6 cellular contexts compared by ENCODE assay signal in genomic region chr5:14797385-14797784, GRCh38.
DNase-seq lines count a peak whose midpoint lies in the region; ATAC-seq and TF ChIP-seq lines count a peak whose summit lies in the region.
"Not testable (repeated sequence)": the region's sequence is repeated elsewhere in the genome, so short reads cannot be mapped to it uniquely, and the experiment has no call there.

No MANE protein-coding gene starts in this region.

- POLR2A ChIA-PET in CD4-positive, alpha-beta T cell (lab: Charles Lee) = interaction anchor here (0.8 kb wide), 1 partner anchor 12 kb away, joined by 3 read pairs; no protein-coding TSS in a partner anchor
- POLR2A ChIA-PET in IMR-90 (lab: Charles Lee; ENCODE audit: unreplicated experiment) = not testable (repeated sequence)

- peak overlapping the region; percentile 36; the same call in 1 of the 2 replicates for H4K5ac ChIP-seq in IMR-90 (ENCODE audit: low read depth, low read length)

- 90% methylated on average over 2 of the region's 4 CpGs; no CpG with 5 or more reads in 1 of the 2 experiments for WGBS in IMR-90 (ENCODE audit: extremely low coverage in 2 of 2, insufficient read length in 1 of 2), 2 experiments

- H3K4me2 ChIP-seq in IMR-90 (ENCODE audit: low read depth, low read length) = not testable (repeated sequence)

- H3K27ac ChIP-seq in CD4-positive, alpha-beta T cell (ENCODE audit: low read depth, low read length); IMR-90 (ENCODE audit: insufficient read depth, low read length): not testable (repeated sequence)
- H3K27ac ChIP-seq in angular gyrus (ENCODE audit: low read depth, low read length) = peak overlapping the region; percentile 3

- H2AFZ ChIP-seq in IMR-90 (replicated peaks; ENCODE audit: low read length, poor library complexity) = not testable (repeated sequence)

- H2BK20ac ChIP-seq in IMR-90 (ENCODE audit: low read depth, low read length) = not testable (repeated sequence)

- H3K4me1 Mint-ChIP-seq in CD4-positive, alpha-beta T cell (ENCODE audit: low read depth) = peaks cover 83% of the 10 kb centered on the region
- peaks cover 21% of the 10 kb centered on the region for H3K4me1 Mint-ChIP-seq in memory B cell

- intact Hi-C loops in CD4-positive, alpha-beta T cell (cut with DNase I, micrococcal nuclease); IMR-90 (cut with micrococcal nuclease): not testable (repeated sequence)

- H3K9me1 ChIP-seq in IMR-90 (ENCODE audit: insufficient read depth, low read length) = not testable (repeated sequence)

- H3K9me3 ChIP-seq in CD4-positive, alpha-beta T cell (ENCODE audit: control insufficient read depth, low read length); IMR-90 (ENCODE audit: control insufficient read depth, insufficient read depth, low read length): not testable (repeated sequence)

- not testable (repeated sequence) for H3K27me3 ChIP-seq in CD4-positive, alpha-beta T cell (ENCODE audit: control insufficient read depth, insufficient read depth, low read length); IMR-90 (ENCODE audit: control insufficient read depth, insufficient read depth, low read length)

- not testable (repeated sequence) for TF ChIP-seq RAD21 in IMR-90 (IDR thresholded peaks at IDR 0.05; ENCODE audit: low read length)

- not testable (repeated sequence) for H3K9ac ChIP-seq in IMR-90 (ENCODE audit: low read depth, low read length)

- ATAC-seq in CD4-positive, alpha-beta T cell (ENCODE audit: poor library complexity); memory B cell (ENCODE audit: low read depth): not testable (repeated sequence)
- peak; percentile 49 for ATAC-seq in IMR-90 (ENCODE audit: low read depth)

- not testable (repeated sequence) for DNase-seq in CD4-positive, alpha-beta T cell; memory B cell (ENCODE audit: low spot score in 2 of 2)
- DNase-seq in IMR-90 (peak; percentile 33), SK-MEL-5 (ENCODE audit: low read depth, low spot score) (peak; percentile 27), choroid plexus epithelial cell (ENCODE audit: low read depth) (peak; percentile 44)

- not testable (repeated sequence) for H4K20me1 ChIP-seq in IMR-90 (ENCODE audit: insufficient read depth, low read length)

- not testable (repeated sequence) for TF ChIP-seq POLR2A in IMR-90 (IDR thresholded peaks at IDR 0.05; ENCODE audit: low read depth, low read length)

- H3K4me3 Mint-ChIP-seq in CD4-positive, alpha-beta T cell; memory B cell: not testable (repeated sequence)

- not testable (repeated sequence) for TF ChIP-seq CTCF in CD4-positive, alpha-beta T cell (IDR thresholded peaks at IDR 0.05); IMR-90 (conservative IDR thresholded peaks at IDR 0.05; ENCODE audit: low read depth, low read length); choroid plexus epithelial cell (conservative IDR thresholded peaks at IDR 0.05; ENCODE audit: low read depth, low read length)

- 0 out of 3 replicates have a peak overlapping the region, but pooled peaks have one; percentile 64 for H2BK15ac ChIP-seq in IMR-90 (ENCODE audit: low read depth, low read length)

- in situ Hi-C loops in IMR-90 (cut with MboI; ENCODE audit: low sequenced_read_pairs); SK-MEL-5 (cut with HindIII; ENCODE audit: low pct_unique_long_range_greater_than_20kb, low sequenced_read_pairs): not testable (repeated sequence)

- H3K79me1 ChIP-seq in IMR-90 (ENCODE audit: low read depth in 1 of 2, low read length in 2 of 2) = not testable (repeated sequence)

- dilution Hi-C loops in IMR-90 (cut with HindIII; ENCODE audit: low sequenced_read_pairs, unreplicated experiment) = not testable (repeated sequence)

- not testable (repeated sequence) for H3K18ac ChIP-seq in IMR-90 (ENCODE audit: low read depth, low read length)

- H3K56ac ChIP-seq in IMR-90 (ENCODE audit: extremely low read depth, insufficient read depth, low read length) = not testable (repeated sequence)

- H3K36me3 Mint-ChIP-seq in CD4-positive, alpha-beta T cell (ENCODE audit: low read depth) = peaks cover 48% of the 10 kb centered on the region
- H3K36me3 Mint-ChIP-seq in memory B cell = not testable (repeated sequence)

- H2AK5ac ChIP-seq in IMR-90 (ENCODE audit: low read depth, low read length) = not testable (repeated sequence)

- not testable (repeated sequence) for BruUV-seq in IMR-90 (replicated peaks; lab: Mats Ljungman, UMichigan)

- H3K4me3 ChIP-seq in IMR-90 (ENCODE audit: insufficient read depth, low read depth, low read length); choroid plexus epithelial cell (ENCODE audit: low read depth, low read length): not testable (repeated sequence)

- H3K4ac ChIP-seq in IMR-90 (ENCODE audit: low read depth, low read length) = not testable (repeated sequence)

- H3K14ac ChIP-seq in IMR-90 (replicated peaks; ENCODE audit: low read depth, low read length) = peak overlapping the region; percentile 38; the same call in 1 of the 2 replicates

- not testable (repeated sequence) for H3K27me3 Mint-ChIP-seq in CD4-positive, alpha-beta T cell; memory B cell

- H3K9me3 Mint-ChIP-seq in CD4-positive, alpha-beta T cell; memory B cell: not testable (repeated sequence)

- H4K91ac ChIP-seq in IMR-90 (ENCODE audit: insufficient read depth, low read depth, low read length) = not testable (repeated sequence)

- peak overlapping the region in 1 of 2 experiments; percentile 17; a peak in 1 of 4 replicates for H4K8ac ChIP-seq in IMR-90 (ENCODE audit: low read depth in 2 of 2, low read length in 2 of 2)

- not testable (repeated sequence) for H3K23ac ChIP-seq in IMR-90 (ENCODE audit: low read depth, low read length)

- peak overlapping the region; percentile 79 for H3K27ac Mint-ChIP-seq in CD4-positive, alpha-beta T cell
- peak overlapping the region; percentile 46 for H3K27ac Mint-ChIP-seq in memory B cell

- not testable (repeated sequence) for H3K36me3 ChIP-seq in IMR-90 (ENCODE audit: control insufficient read depth, insufficient read depth, low read length)

- peak overlapping the region; percentile 18 for H2BK5ac ChIP-seq in IMR-90 (ENCODE audit: low read depth, low read length, poor library complexity, severe bottlenecking)

- not testable (repeated sequence) for H3K4me1 ChIP-seq in IMR-90 (ENCODE audit: control insufficient read depth, insufficient read depth, low read length)

- H2BK120ac ChIP-seq in IMR-90 (ENCODE audit: low read depth, low read length) = peak overlapping the region; percentile 1; the same call in 1 of the 2 replicates

- CTCF ChIA-PET in CD4-positive, alpha-beta T cell (lab: Charles Lee); IMR-90 (lab: Yijun Ruan, JAX): not testable (repeated sequence)

- H2AK9ac ChIP-seq in IMR-90 (replicated peaks; ENCODE audit: low read depth, low read length, poor library complexity) = not testable (repeated sequence)
